8 cellular contexts compared by ENCODE assay signal in genomic region chr1:244801246-244801645, GRCh38. TPM values are rescaled to one million over a fixed set of nuclear protein-coding genes. Genes with fewer than 3 reads are reported as not detected.
A peak's percentile ranks its signal among the peaks of the same experiment; 100 is the strongest.
DNase-seq lines count a peak whose midpoint lies in the region; ATAC-seq and TF ChIP-seq lines count a peak whose summit lies in the region.

No MANE protein-coding gene starts in this region.

- H3K36me3 Mint-ChIP-seq in activated T-helper 17 cell treated with anti-CD3 and anti-CD28 coated beads, Interleukin-2, amount 50 U/mL, for 72 hours (ENCODE audit: low read depth) = no peaks in the 10 kb centered on the region

- no peaks in the 10 kb centered on the region for H3K9me2 ChIP-seq in PC-3 (replicated peaks; ENCODE audit: low read length)

- H3K9ac ChIP-seq in PC-3 (ENCODE audit: low read length) = no peak overlapping the region

- no TSS peak for BruUV-seq in PC-3 (replicated peaks; lab: Mats Ljungman, UMichigan)

- peaks cover 7% of the 10 kb centered on the region; the same call in 1 of the 2 replicates for H3K4me1 ChIP-seq in PC-3 (ENCODE audit: insufficient read depth, low read length)

- H3K9me3 ChIP-seq in PC-3 (ENCODE audit: low read length) = no peaks in the 10 kb centered on the region

- POLR2A ChIA-PET in PC-3 (lab: Charles Lee; ENCODE audit: unreplicated experiment) = interaction anchor here (0.6 kb wide), 3 partner anchors 49 to 241 kb away, joined by 3 to 21 read pairs (median 7); no protein-coding TSS in a partner anchor

- no peaks in the 10 kb centered on the region for H3K4me1 Mint-ChIP-seq in activated T-helper 17 cell treated with anti-CD3 and anti-CD28 coated beads, Interleukin-2, amount 50 U/mL, for 72 hours

- H4K20me1 ChIP-seq in PC-3 (ENCODE audit: low read length) = no peaks in the 10 kb centered on the region

- no peaks in the 10 kb centered on the region for H3K9me3 Mint-ChIP-seq in activated T-helper 17 cell treated with anti-CD3 and anti-CD28 coated beads, Interleukin-2, amount 50 U/mL, for 72 hours

- intact Hi-C loops in PC-3 (cut with micrococcal nuclease) = loop anchor here (1.0 to 2.0 kb wide), 4 partner anchors 20 to 241 kb away; no protein-coding TSS in a partner anchor

- CTCF ChIA-PET in PC-3 (lab: Charles Lee) = interaction anchor here (0.6 to 1.2 kb wide), 7 partner anchors 26 to 241 kb away, joined by 3 to 14 read pairs (median 5); no protein-coding TSS in a partner anchor

- H3K27me3 ChIP-seq in PC-3 (ENCODE audit: low read length) = no peaks in the 10 kb centered on the region

- no peak overlapping the region for H3K27ac Mint-ChIP-seq in activated T-helper 17 cell treated with anti-CD3 and anti-CD28 coated beads, Interleukin-2, amount 50 U/mL, for 72 hours

- H3K4me2 ChIP-seq in PC-3 (ENCODE audit: low read length) = peak overlapping the region; percentile 73

- no peak overlapping the region for H3K4me3 Mint-ChIP-seq in activated T-helper 17 cell treated with anti-CD3 and anti-CD28 coated beads, Interleukin-2, amount 50 U/mL, for 72 hours

- peak; percentile 65 for ATAC-seq in HG03066 (IDR thresholded peaks at IDR 0.05; ENCODE audit: low read depth, unreplicated experiment)
- ATAC-seq in PC-3 = peak; percentile 78
- ATAC-seq in activated T-helper 17 cell treated with anti-CD3 and anti-CD28 coated beads, Interleukin-2, amount 50 U/mL, for 72 hours (replicated peaks) = peak; percentile 81
- no peak for ATAC-seq in GM18517 (IDR thresholded peaks at IDR 0.05; ENCODE audit: unreplicated experiment)

- DNase-seq in activated gamma-delta T cell treated with Interleukin-2 at 50 U/mL for 16 hours (peak; percentile 53), activated gamma-delta T cell (lab: John Stamatoyannopoulos, UW) (no peak), PC-3 (peak; percentile 83), globus pallidus (ENCODE audit: low spot score) (peak; percentile 27)
- peak; percentile 59 for DNase-seq in stimulated activated CD4-positive, alpha-beta T cell treated with anti-CD3 and anti-CD28 coated beads, Interleukin-15, amount 100 ng/mL, for 24 hours

- no peak overlapping the region for H3K27ac ChIP-seq in PC-3 (ENCODE audit: low read length)

- no peaks in the 10 kb centered on the region for H3F3A ChIP-seq in PC-3 (ENCODE audit: low read length, unreplicated experiment)

- H3K36me3 ChIP-seq in PC-3 (ENCODE audit: low read depth, low read length) = no peaks in the 10 kb centered on the region

- H3K27me3 Mint-ChIP-seq in activated T-helper 17 cell treated with anti-CD3 and anti-CD28 coated beads, Interleukin-2, amount 50 U/mL, for 72 hours = no peaks in the 10 kb centered on the region

- H3K4me3 ChIP-seq in PC-3 (ENCODE audit: low read length) = peak overlapping the region; percentile 27; the same call in 1 of the 2 replicates

- no peaks in the 10 kb centered on the region for H3K79me2 ChIP-seq in PC-3 (ENCODE audit: low read length)

- peak overlapping the region; percentile 73 for H2AFZ ChIP-seq in PC-3 (ENCODE audit: low read length)

- TF ChIP-seq CTCF in PC-3 (conservative IDR thresholded peaks at IDR 0.05; ENCODE audit: low read depth, low read length) = peak; percentile 92

RNA-seq across cellular contexts. Expression of gene COX20, which starts 34.2 kb away (rescaled TPM):
- 50.0 and 55.8 TPM in 2 replicates for total RNA-seq in PC-3 (2014; rRNA removed)
- total RNA-seq in activated T-helper 17 cell treated with anti-CD3 and anti-CD28 coated beads, Interleukin-2, amount 50 U/mL, for 72 hours = 10 to 100 TPM; 38.7 to 43.1 TPM
